17 cellular contexts compared by ENCODE assay signal in the genomic region with DNA sequence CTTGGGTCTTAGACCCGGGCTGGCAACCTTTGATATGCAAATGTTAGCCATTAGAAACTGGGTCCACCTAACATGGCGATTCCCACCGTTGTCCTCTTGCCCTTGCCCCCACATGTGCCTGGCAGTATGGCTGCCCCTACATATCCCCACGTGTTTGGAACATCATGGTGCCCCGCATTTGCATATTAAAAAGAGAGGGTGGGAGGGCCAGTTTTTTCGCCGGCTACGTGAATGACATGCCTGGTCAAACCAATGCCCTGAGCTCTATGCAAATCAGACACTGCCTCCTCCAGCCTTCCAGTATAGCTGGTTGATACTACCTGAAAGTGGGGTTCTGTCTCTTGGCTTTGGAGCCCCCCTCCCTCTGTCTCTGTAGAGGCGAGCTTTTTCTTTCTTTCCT.
DNase-seq lines count a peak whose midpoint lies in the region; ATAC-seq and TF ChIP-seq lines count a peak whose summit lies in the region.
"Had no signal": no experiment of that assay in that cellular context is flagged by ENCODE, and none has a peak within 500 bp of the region (broad histone marks: within the 10 kb centered on the region; RNA-seq: fewer than 3 reads in every experiment).

No MANE protein-coding gene starts in this region.

- peaks cover 22% of the 10 kb centered on the region for H3K79me2 ChIP-seq in GM23338 (replicated peaks; ENCODE audit: insufficient read depth)

- no peaks in the 10 kb centered on the region for H3K9me2 ChIP-seq in GM23338 (ENCODE audit: insufficient read depth)

- BruUV-seq in A673 (replicated peaks; lab: Mats Ljungman, UMichigan), result no TSS peak

- intact Hi-C loops in A673 (cut with micrococcal nuclease; ENCODE audit: unreplicated experiment) (no loop called here), mucosa of descending colon (cut with DNase I, micrococcal nuclease) (no loop called here)

- ATAC-seq in GM23338 (peak; percentile 59), WTC11 (peak; percentile 83), mucosa of descending colon (no peak)
- ATAC-seq: A549 had no signal

- no peak overlapping the region for H2AFZ ChIP-seq in GM23338
- H2AFZ ChIP-seq: GM23248 had no signal

- H3K4me3 Mint-ChIP-seq in GM23338 (no peak overlapping the region), WTC11 (no peak overlapping the region), endodermal cell (no peak overlapping the region)
- H3K4me3 Mint-ChIP-seq: CD4-positive, alpha-beta memory T cell had no signal

- H3K9me3 ChIP-seq in endodermal cell (ENCODE audit: control insufficient read depth, low read length) (peaks cover 10% of the 10 kb centered on the region), iPS DF 6.9 (ENCODE audit: control insufficient read depth, insufficient read depth, low read length) (no peaks in the 10 kb centered on the region), A673 (ENCODE audit: low read depth, low read length, poor library complexity, severe bottlenecking) (no peaks in the 10 kb centered on the region), mucosa of descending colon (no peaks in the 10 kb centered on the region)
- H3K9me3 ChIP-seq: A549 had no signal

- H3K9me3 Mint-ChIP-seq in GM23338 (no peaks in the 10 kb centered on the region), WTC11 (peaks cover 5% of the 10 kb centered on the region), endodermal cell (no peaks in the 10 kb centered on the region)
- H3K9me3 Mint-ChIP-seq: CD4-positive, alpha-beta memory T cell had no signal

- H3K36me3 Mint-ChIP-seq in GM23338 (ENCODE audit: low read depth), result peaks cover 12% of the 10 kb centered on the region; the same call in 2 of the 3 replicates
- no peaks in the 10 kb centered on the region for H3K36me3 Mint-ChIP-seq in WTC11
- peaks cover 4% of the 10 kb centered on the region for H3K36me3 Mint-ChIP-seq in endodermal cell (ENCODE audit: low read depth)
- H3K36me3 Mint-ChIP-seq: CD4-positive, alpha-beta memory T cell had no signal

- H3K4me3 ChIP-seq in GM23338 (no peak overlapping the region), endodermal cell (ENCODE audit: low read length) (no peak overlapping the region), iPS DF 6.9 (ENCODE audit: low read length) (no peak overlapping the region), A673 (ENCODE audit: low read depth, low read length, poor library complexity, severe bottlenecking) (no peak overlapping the region), mucosa of descending colon (no peak overlapping the region)
- H3K4me3 ChIP-seq: A549, GM23248 had no signal

- H4K20me1 ChIP-seq in GM23338 (replicated peaks; ENCODE audit: insufficient read depth), result no peaks in the 10 kb centered on the region

- H3K4me1 ChIP-seq in GM23338 (ENCODE audit: insufficient read depth) (peaks cover 15% of the 10 kb centered on the region), endodermal cell (ENCODE audit: control insufficient read depth, insufficient read depth, low read length) (no peaks in the 10 kb centered on the region), iPS DF 6.9 (ENCODE audit: control insufficient read depth, insufficient read depth, low read length) (peaks cover 2% of the 10 kb centered on the region; the same call in 1 of the 2 replicates), A673 (ENCODE audit: insufficient read depth, low read length, poor library complexity, severe bottlenecking) (no peaks in the 10 kb centered on the region), mucosa of descending colon (ENCODE audit: low read depth) (no peaks in the 10 kb centered on the region)
- H3K4me1 ChIP-seq: A549 had no signal

- H3K27me3 ChIP-seq in GM23338 (ENCODE audit: insufficient read depth), result no peaks in the 10 kb centered on the region
- H3K27me3 ChIP-seq in endodermal cell (ENCODE audit: control insufficient read depth, insufficient read depth, low read length, poor library complexity, severe bottlenecking), result no peaks in the 10 kb centered on the region
- no peaks in the 10 kb centered on the region for H3K27me3 ChIP-seq in iPS DF 6.9 (ENCODE audit: control insufficient read depth, insufficient read depth, low read length)
- H3K27me3 ChIP-seq in A673 (replicated peaks; ENCODE audit: insufficient read depth, low read depth, low read length, poor library complexity), result no peaks in the 10 kb centered on the region

- H3K27ac ChIP-seq in GM23338 (ENCODE audit: low read depth) (no peak overlapping the region), endodermal cell (ENCODE audit: low read depth, low read length) (no peak overlapping the region), iPS DF 6.9 (ENCODE audit: low read length) (no peak overlapping the region), A673 (ENCODE audit: low read depth, low read length, poor library complexity, severe bottlenecking) (no peak overlapping the region)
- H3K27ac ChIP-seq: A549, GM23248 had no signal

- WGBS in endodermal cell (ENCODE audit: insufficient coverage in 1 of 2, insufficient read length in 1 of 2), 2 experiments, result 76 to 83% methylated on average over 8 to 9 of the region's 9 CpGs
- WGBS in iPS DF 6.9 (ENCODE audit: insufficient coverage, insufficient read length), result no CpG with 5 or more reads among the region's 9 CpGs

- no peak overlapping the region for H3K9ac ChIP-seq in endodermal cell (ENCODE audit: extremely low read depth, low read length, poor library complexity, severe bottlenecking)
- H3K9ac ChIP-seq: GM23248 had no signal

- CTCF ChIA-PET in WTC11 (lab: Charles Lee) (interaction anchor here (1.2 kb wide), 1 partner anchor 559 kb away, joined by 3 read pairs; no protein-coding TSS in a partner anchor), A673 (lab: Charles Lee) (no interaction called here)

- POLR2A ChIA-PET in WTC11 (lab: Charles Lee) (no interaction called here), A673 (lab: Charles Lee; ENCODE audit: low non-redundant PET) (no interaction called here)

- H3F3A ChIP-seq in GM23338 (replicated peaks; ENCODE audit: low read depth), result no peaks in the 10 kb centered on the region

- DNase-seq in GM23338 (ENCODE audit: low spot score) (peak; percentile 47), WTC11 (ENCODE audit: low spot score) (peak; percentile 33), endodermal cell (peak; percentile 44), iPS DF 6.9 (ENCODE audit: low read depth, low spot score) (peak; percentile 2), A673 (ENCODE audit: low spot score) (no peak), mucosa of descending colon (no peak)
- DNase-seq in activated naive CD4-positive, alpha-beta T cell treated with Interleukin-2 at 50 U/mL for 16 hours, result no peak
- DNase-seq: 8988T; C1 segment of cervical spinal cord; CD4-positive, alpha-beta memory T cell; COR-L47; DMS79; EL; GF-D8; GM23248; HCEC 1CT had no signal

- H3K4me1 Mint-ChIP-seq in GM23338 (peaks cover 24% of the 10 kb centered on the region), WTC11 (peaks cover 24% of the 10 kb centered on the region), endodermal cell (no peaks in the 10 kb centered on the region)
- H3K4me1 Mint-ChIP-seq: CD4-positive, alpha-beta memory T cell had no signal

- no peak for TF ChIP-seq CTCF in GM23338 (conservative IDR thresholded peaks at IDR 0.05; ENCODE audit: low read depth in 2 of 2)
- no peak for TF ChIP-seq CTCF in WTC11 (IDR thresholded peaks at IDR 0.05)
- TF ChIP-seq CTCF in endodermal cell (conservative IDR thresholded peaks at IDR 0.05), result no peak
- TF ChIP-seq CTCF in A673 (conservative IDR thresholded peaks at IDR 0.05; ENCODE audit: low read depth, low read length), result no peak
- TF ChIP-seq CTCF in mucosa of descending colon (IDR thresholded peaks at IDR 0.05), result no peak

- peaks cover 2% of the 10 kb centered on the region for H3K27me3 Mint-ChIP-seq in GM23338 (ENCODE audit: insufficient read depth, low read depth, poor library complexity)
- no peaks in the 10 kb centered on the region for H3K27me3 Mint-ChIP-seq in WTC11 (ENCODE audit: low read depth)
- H3K27me3 Mint-ChIP-seq in endodermal cell (ENCODE audit: insufficient read depth), result no peaks in the 10 kb centered on the region

- no peak overlapping the region for H3K4me2 ChIP-seq in GM23338
- H3K4me2 ChIP-seq: A549 had no signal

- H3K27ac Mint-ChIP-seq in GM23338, result peak overlapping the region; percentile 22
- peak overlapping the region; percentile 15; the same call in 1 of the 2 replicates for H3K27ac Mint-ChIP-seq in WTC11
- no peak overlapping the region for H3K27ac Mint-ChIP-seq in endodermal cell
- H3K27ac Mint-ChIP-seq: CD4-positive, alpha-beta memory T cell had no signal

- H3K36me3 ChIP-seq in GM23338 (ENCODE audit: insufficient read depth) (no peaks in the 10 kb centered on the region), endodermal cell (ENCODE audit: control insufficient read depth, insufficient read depth, low read length) (no peaks in the 10 kb centered on the region), iPS DF 6.9 (ENCODE audit: control insufficient read depth, insufficient read depth, low read length) (no peaks in the 10 kb centered on the region), A673 (ENCODE audit: insufficient read depth, low read length, poor library complexity, severe bottlenecking) (no peaks in the 10 kb centered on the region), mucosa of descending colon (ENCODE audit: low read depth) (no peaks in the 10 kb centered on the region)

TF ChIP-seq in GM23338, 12 proteins besides CTCF, POLR2A, EP300 and RAD21 (continues in another document):
- TF ChIP-seq NANOG (IDR thresholded peaks at IDR 0.05; ENCODE audit: borderline replicate concordance) (no peak), EZH2 (IDR thresholded peaks at IDR 0.05; ENCODE audit: low read depth, unreplicated experiment) (no peak), ZNF331 (CRISPR knock-in tag; IDR thresholded peaks at IDR 0.05; ENCODE audit: low read depth) (no peak), ZNF114 (CRISPR knock-in tag; IDR thresholded peaks at IDR 0.05) (no peak)

TF ChIP-seq in WTC11, 78 proteins besides CTCF, POLR2A, EP300 and RAD21:
- TF ChIP-seq, protein P1, sequence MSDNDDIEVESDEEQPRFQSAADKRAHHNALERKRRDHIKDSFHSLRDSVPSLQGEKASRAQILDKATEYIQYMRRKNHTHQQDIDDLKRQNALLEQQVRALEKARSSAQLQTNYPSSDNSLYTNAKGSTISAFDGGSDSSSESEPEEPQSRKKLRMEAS (CRISPR knock-in tag; IDR thresholded peaks at IDR 0.05), result peak; percentile 20; the same call in 1 of the 2 replicates
- no peak for TF ChIP-seq SMAD4 (CRISPR knock-in tag; IDR thresholded peaks at IDR 0.05)

Comparison
In these comparisons a context has a peak if more than half of its experiments do, and no peak if none do; other contexts are left out.
1. DNase-seq: peak in GM23338 (single experiment), WTC11 (single experiment), endodermal cell (single experiment) and iPS DF 6.9 (single experiment); none in activated naive CD4-positive, alpha-beta T cell treated with Interleukin-2 at 50 U/mL for 16 hours (single experiment), A673 (single experiment) and mucosa of descending colon (0 of 3).